Comparison of ENCODE assay signal across 8 cellular contexts in genomic region chr1:67347688-67348472, GRCh38.
DNase-seq lines count a peak whose midpoint lies in the region; ATAC-seq and TF ChIP-seq lines count a peak whose summit lies in the region.

No MANE protein-coding gene starts in this region.

- no peaks in the 10 kb centered on the region for H3K79me2 ChIP-seq in parathyroid adenoma

- ATAC-seq in GM19328 (IDR thresholded peaks at IDR 0.05; ENCODE audit: unreplicated experiment) (no peak), HG03159 (IDR thresholded peaks at IDR 0.05; ENCODE audit: unreplicated experiment) (no peak)

- no peak overlapping the region for H3K9ac ChIP-seq in parathyroid adenoma

- H3K4me3 ChIP-seq in parathyroid adenoma (ENCODE audit: low read depth, low read length): no peak overlapping the region

- peak overlapping the region; percentile 18 for H3K4me2 ChIP-seq in parathyroid adenoma (ENCODE audit: low read length)

- in situ Hi-C loops in GM13976 (cut with MboI; ENCODE audit: low sequenced_read_pairs, unreplicated experiment): loop anchor here (10.0 kb wide), 2 partner anchors 113 to 137 kb away; no protein-coding TSS in a partner anchor

- no peaks in the 10 kb centered on the region for H3K36me3 ChIP-seq in parathyroid adenoma (ENCODE audit: control insufficient read depth, insufficient read depth, low read length)

- DNase-seq in AML-193 (lab: John Stamatoyannopoulos, UW) (peak; percentile 45 to 48), GM13976 (ENCODE audit: low spot score) (no peak), NCI-H1417 treated with DMSO at 0.1 percent for 48 hours (lab: John Stamatoyannopoulos, UW) (peak; percentile 9), UCSD-AML1 (lab: John Stamatoyannopoulos, UW; ENCODE audit: unreplicated experiment) (peak; percentile 19), germinal center (ENCODE audit: low spot score) (peak; percentile 30)

- TF ChIP-seq CTCF in GM13976 (IDR thresholded peaks at IDR 0.05; ENCODE audit: borderline replicate concordance, control extremely low read depth, extremely low read depth, insufficient read depth, missing control alignments): peak; percentile 48
- peak; percentile 60 for TF ChIP-seq CTCF in parathyroid adenoma (IDR thresholded peaks at IDR 0.05)

- H3K27ac ChIP-seq in parathyroid adenoma: peak overlapping the region; percentile 58

- H3K27me3 ChIP-seq in parathyroid adenoma (ENCODE audit: control insufficient read depth, insufficient read depth, low read length): no peaks in the 10 kb centered on the region

- no peaks in the 10 kb centered on the region for H3K9me3 ChIP-seq in parathyroid adenoma (ENCODE audit: control insufficient read depth, low read length)

- H2AFZ ChIP-seq in parathyroid adenoma: peak overlapping the region; percentile 45

- peaks cover 9% of the 10 kb centered on the region for H3K4me1 ChIP-seq in parathyroid adenoma
